In the genomic region with DNA sequence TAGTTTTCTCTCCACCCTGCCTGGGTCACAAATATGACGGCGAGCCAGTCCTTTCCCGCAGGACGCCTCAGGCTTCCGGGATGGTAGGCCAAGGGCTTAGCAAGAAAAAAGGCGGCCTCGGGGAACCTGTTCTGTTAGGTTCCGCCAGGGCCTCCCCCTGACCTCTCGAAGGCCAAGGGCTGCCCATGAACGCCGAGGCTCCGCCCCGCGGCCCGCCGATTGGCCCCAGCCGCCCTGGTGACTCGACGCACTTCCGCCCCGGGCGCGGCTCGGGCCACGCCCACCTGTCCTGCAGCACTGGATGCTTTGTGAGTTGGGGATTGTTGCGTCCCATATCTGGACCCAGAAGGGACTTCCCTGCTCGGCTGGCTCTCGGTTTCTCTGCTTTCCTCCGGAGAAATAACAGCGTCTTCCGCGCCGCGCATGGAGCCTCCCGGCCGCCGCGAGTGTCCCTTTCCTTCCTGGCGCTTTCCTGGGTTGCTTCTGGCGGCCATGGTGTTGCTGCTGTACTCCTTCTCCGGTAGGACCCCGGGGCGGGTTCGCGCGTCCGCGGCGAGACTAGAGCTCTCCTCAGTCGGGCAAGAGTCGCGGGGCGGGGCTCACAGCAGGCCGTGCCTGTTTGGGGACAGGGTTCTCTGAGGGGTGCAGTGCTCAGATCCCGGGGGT, we compare ENCODE assay signal across 8 cellular contexts. TPM values are rescaled to one million over a fixed set of nuclear protein-coding genes. Genes with fewer than 3 reads are reported as not detected.
A peak's percentile ranks its signal among the peaks of the same experiment; 100 is the strongest.
DNase-seq lines count a peak whose midpoint lies in the region; FAIRE-seq and TF ChIP-seq lines count a peak whose summit lies in the region.

A gene (plus strand): TSS at position 265 of the 666 bp plus-strand sequence. CDS start 159 bp downstream, at position 424.

- H3K4me1 ChIP-seq in neutrophil (ENCODE audit: control insufficient read depth in 1 of 2, insufficient read depth in 1 of 2, low read depth in 1 of 2, low read length in 1 of 2) = peaks cover 44 to 51% of the 10 kb centered on the region in 2 experiments

- CTCF ChIA-PET in HEK293T (lab: Yijun Ruan, JAX) = no interaction called here

- no peaks in the 10 kb centered on the region for H3K9me3 ChIP-seq in neutrophil

- FAIRE-seq in frontal cortex (lab: Jason Lieb, UNC) = no peak

- in situ Hi-C loops in SK-MEL-5 (cut with HindIII; ENCODE audit: low pct_unique_long_range_greater_than_20kb, low sequenced_read_pairs) = no loop called here

- H3K4me3 ChIP-seq in neutrophil (ENCODE audit: low read depth in 1 of 2, low read length in 1 of 2) = peak within 1 kb of the TSS; percentile 85 to 90

- POLR2A ChIA-PET in HEK293T (lab: Yijun Ruan, JAX) = interaction anchor here (1.0 kb wide), 1 partner anchor 35 kb away, joined by 3 read pairs; no protein-coding TSS in a partner anchor

- H3K36me3 ChIP-seq in neutrophil = peaks cover 2% of the 10 kb centered on the region

- DNase-seq in GF-D8 (lab: John Stamatoyannopoulos, UW) = peak; percentile 95
- DNase-seq in HEK293T (ENCODE audit: extremely low spot score) = peak; percentile 96
- peak; percentile 96 for DNase-seq in MV-4-11 (lab: John Stamatoyannopoulos, UW)
- peak; percentile 92 for DNase-seq in SK-MEL-5 (ENCODE audit: low read depth, low spot score)
- DNase-seq in activated naive CD4-positive, alpha-beta T cell treated with Interleukin-2 at 50 U/mL for 16 hours = peak; percentile 95
- DNase-seq in frontal cortex (ENCODE audit: low spot score in 2 of 2) = peak; percentile 81 to 87
- DNase-seq in substantia nigra (lab: John Stamatoyannopoulos, UW) = peak; percentile 44 to 96 (median 88)

- H3K27me3 ChIP-seq in neutrophil = no peaks in the 10 kb centered on the region

- H3K27ac ChIP-seq in neutrophil (peak within 1 kb of the TSS; percentile 94), substantia nigra (ENCODE audit: low read depth, low read length, poor library complexity, severe bottlenecking) (peak within 1 kb of the TSS; percentile 83)

- TF ChIP-seq CTCF in neutrophil (IDR thresholded peaks at IDR 0.05) = peak; percentile 58

TF ChIP-seq in HEK293T, 16 proteins besides CTCF, POLR2A, EP300 and RAD21:
- no peak for TF ChIP-seq TARDBP (IDR thresholded peaks at IDR 0.05)
- TF ChIP-seq HDGF (IDR thresholded peaks at IDR 0.05; ENCODE audit: borderline replicate concordance) = no peak
- TF ChIP-seq CTBP1 (IDR thresholded peaks at IDR 0.05; ENCODE audit: borderline replicate concordance) = no peak
- TF ChIP-seq NFRKB (IDR thresholded peaks at IDR 0.05) = no peak
- TF ChIP-seq ZNF384 (IDR thresholded peaks at IDR 0.05) = no peak
- no peak for TF ChIP-seq ARNT (IDR thresholded peaks at IDR 0.05)
- TF ChIP-seq L3MBTL2 (conservative IDR thresholded peaks at IDR 0.05) = peak; percentile 80
- no peak for TF ChIP-seq FOXM1 (IDR thresholded peaks at IDR 0.05; ENCODE audit: borderline replicate concordance)
- TF ChIP-seq SUZ12 (IDR thresholded peaks at IDR 0.05) = no peak
- no peak for TF ChIP-seq FOXK2 (IDR thresholded peaks at IDR 0.05)
- TF ChIP-seq ELF4 (IDR thresholded peaks at IDR 0.05) = peak; percentile 70
- no peak for TF ChIP-seq BHLHE40 (IDR thresholded peaks at IDR 0.05; ENCODE audit: borderline replicate concordance)
- no peak for TF ChIP-seq FOXA1 (IDR thresholded peaks at IDR 0.05)
- TF ChIP-seq, protein P1, sequence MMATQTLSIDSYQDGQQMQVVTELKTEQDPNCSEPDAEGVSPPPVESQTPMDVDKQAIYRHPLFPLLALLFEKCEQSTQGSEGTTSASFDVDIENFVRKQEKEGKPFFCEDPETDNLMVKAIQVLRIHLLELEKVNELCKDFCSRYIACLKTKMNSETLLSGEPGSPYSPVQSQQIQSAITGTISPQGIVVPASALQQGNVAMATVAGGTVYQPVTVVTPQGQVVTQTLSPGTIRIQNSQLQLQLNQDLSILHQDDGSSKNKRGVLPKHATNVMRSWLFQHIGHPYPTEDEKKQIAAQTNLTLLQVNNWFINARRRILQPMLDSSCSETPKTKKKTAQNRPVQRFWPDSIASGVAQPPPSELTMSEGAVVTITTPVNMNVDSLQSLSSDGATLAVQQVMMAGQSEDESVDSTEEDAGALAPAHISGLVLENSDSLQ (IDR thresholded peaks at IDR 0.05) = no peak
- TF ChIP-seq SP1 (IDR thresholded peaks at IDR 0.05) = no peak
- no peak for TF ChIP-seq LEF1 (IDR thresholded peaks at IDR 0.05; ENCODE audit: borderline replicate concordance)

RNA-seq across cellular contexts. Expression of the gene that starts here (rescaled TPM):
- total RNA-seq in SK-MEL-5 (2014; rRNA removed; shearing (Covaris generic)) = 60.1 and 60.4 TPM in 2 replicates
- 54.8 and 75.0 TPM in 2 replicates for polyA plus RNA-seq in SK-MEL-5 (2015; cell fraction: cytosol; rRNA removed)
- polyA plus RNA-seq in SK-MEL-5 (2015; cell fraction: nucleus; rRNA removed) = 325 and 430 TPM in 2 replicates
- 87.6 TPM for total RNA-seq in frontal cortex

Comparison
In these comparisons a context has a peak if more than half of its experiments do, and no peak if none do; other contexts are left out.
1. Peak in every context shown above with its lines: DNase-seq, H3K4me3 ChIP-seq and H3K27ac ChIP-seq.